Comparison of ENCODE assay signal across 18 cellular contexts in the genomic region with DNA sequence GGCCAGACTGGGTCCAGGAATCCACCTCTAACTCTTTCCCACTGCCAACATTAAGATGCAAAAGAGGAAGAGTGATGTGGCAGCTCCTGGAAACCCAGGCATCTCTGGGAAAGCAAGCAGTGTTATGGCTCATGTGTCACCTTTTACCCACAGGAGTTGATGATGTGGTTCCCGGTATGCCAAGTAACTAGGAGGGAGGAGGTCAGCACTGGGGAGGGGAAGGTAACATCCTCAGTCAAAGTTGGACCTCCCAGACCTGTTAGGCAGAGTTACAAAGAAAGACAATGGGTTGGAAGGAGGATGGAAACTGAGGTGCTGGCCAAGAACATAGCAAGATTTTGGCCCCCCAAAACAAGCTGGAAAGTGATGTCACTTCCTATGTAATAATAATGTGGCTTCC. TPM values are rescaled to one million over a fixed set of nuclear protein-coding genes. Genes with fewer than 3 reads are reported as not detected.
DNase-seq lines count a peak whose midpoint lies in the region; ATAC-seq and TF ChIP-seq lines count a peak whose summit lies in the region.
"Had no signal": no experiment of that assay in that cellular context is flagged by ENCODE, and none has a peak within 500 bp of the region (broad histone marks: within the 10 kb centered on the region; RNA-seq: fewer than 3 reads in every experiment).

No MANE protein-coding gene starts in this region.

- H3K27ac ChIP-seq in PC-3 (ENCODE audit: low read length), result peak overlapping the region; percentile 68
- peak overlapping the region; percentile 5 for H3K27ac ChIP-seq in muscle layer of duodenum (ENCODE audit: low read length)
- H3K27ac ChIP-seq in OCI-LY7 (ENCODE audit: low read depth, low read length, poor library complexity, severe bottlenecking), result no peak overlapping the region
- H3K27ac ChIP-seq: neural progenitor cell had no signal

- BruUV-seq in PC-3 (replicated peaks; lab: Mats Ljungman, UMichigan) (no TSS peak), OCI-LY7 (replicated peaks; lab: Mats Ljungman, UMichigan) (no TSS peak)

- DNase-seq in Caki2 (ENCODE audit: low read depth), result peak; percentile 31
- peak; percentile 69 for DNase-seq in PC-3
- DNase-seq in NCI-H128 (lab: John Stamatoyannopoulos, UW; ENCODE audit: unreplicated experiment), result no peak
- no peak for DNase-seq in OCI-LY7 (ENCODE audit: low spot score)
- DNase-seq in SKM-1 (lab: John Stamatoyannopoulos, UW; ENCODE audit: unreplicated experiment), result no peak
- DNase-seq in posterior vena cava (ENCODE audit: low spot score), result no peak
- DNase-seq: activated CD8-positive, alpha-beta memory T cell treated with anti-CD3 and anti-CD28 coated beads, Interleukin-2, amount 50 U/mL, for 48 hours; Caco-2; Kasumi-1; NCI-H187; NCI-H524 treated with DMSO at 0.1 percent for 48 hours; small intestine; T-helper 1 cell had no signal

- ATAC-seq in PC-3 (peak; percentile 79), esophagus mucosa (peak; percentile 50)
- ATAC-seq: Panc1 had no signal

- H3K4me2 ChIP-seq in PC-3 (ENCODE audit: low read length), result peak overlapping the region; percentile 26
- no peak overlapping the region for H3K4me2 ChIP-seq in OCI-LY7 (ENCODE audit: low read length)
- H3K4me2 ChIP-seq: neural progenitor cell had no signal

- H3K9me3 ChIP-seq in PC-3 (ENCODE audit: low read length) (no peaks in the 10 kb centered on the region), muscle layer of duodenum (ENCODE audit: control insufficient read depth in 1 of 2, low read length in 2 of 2) (no peaks in the 10 kb centered on the region), OCI-LY7 (ENCODE audit: low read length) (no peaks in the 10 kb centered on the region)
- H3K9me3 ChIP-seq: Caco-2 had no signal

- H3K4me3 ChIP-seq in PC-3 (ENCODE audit: low read length) (no peak overlapping the region), muscle layer of duodenum (ENCODE audit: low read depth in 1 of 2, low read length in 2 of 2) (no peak overlapping the region), OCI-LY7 (ENCODE audit: low read depth, low read length, poor library complexity, severe bottlenecking) (no peak overlapping the region)
- H3K4me3 ChIP-seq: neural progenitor cell had no signal

- H3K79me2 ChIP-seq in PC-3 (ENCODE audit: low read length), result no peaks in the 10 kb centered on the region
- H3K79me2 ChIP-seq in OCI-LY7 (ENCODE audit: insufficient read depth, low read depth, low read length), result no peaks in the 10 kb centered on the region

- H3K9me2 ChIP-seq in PC-3 (replicated peaks; ENCODE audit: low read length) (no peaks in the 10 kb centered on the region), OCI-LY7 (ENCODE audit: insufficient read depth, low read length) (no peaks in the 10 kb centered on the region)

- TF ChIP-seq CTCF in PC-3 (conservative IDR thresholded peaks at IDR 0.05; ENCODE audit: low read depth, low read length), result no peak
- TF ChIP-seq CTCF in OCI-LY7 (conservative IDR thresholded peaks at IDR 0.05; ENCODE audit: low read length), result no peak

- H3K36me3 ChIP-seq in PC-3 (ENCODE audit: low read depth, low read length) (peaks cover 4% of the 10 kb centered on the region; the same call in 1 of the 2 replicates), muscle layer of duodenum (ENCODE audit: control insufficient read depth in 1 of 2, insufficient read depth in 2 of 2, low read length in 2 of 2) (peaks cover 13 to 23% of the 10 kb centered on the region in 2 donors), OCI-LY7 (ENCODE audit: insufficient read depth, low read length) (peaks cover 6% of the 10 kb centered on the region; the same call in 1 of the 2 replicates)
- H3K36me3 ChIP-seq: neural progenitor cell had no signal

- POLR2A ChIA-PET in PC-3 (lab: Charles Lee; ENCODE audit: unreplicated experiment), result no interaction called here
- POLR2A ChIA-PET in OCI-LY7 (lab: Charles Lee), result no interaction called here

- intact Hi-C loops in PC-3 (cut with micrococcal nuclease) (no loop called here), OCI-LY7 (cut with micrococcal nuclease; ENCODE audit: unreplicated experiment) (no loop called here), posterior vena cava (cut with DNase I) (no loop called here)

- H3K9ac ChIP-seq in PC-3 (ENCODE audit: low read length), result peak overlapping the region; percentile 7; the same call in 1 of the 2 replicates
- H3K9ac ChIP-seq: neural progenitor cell had no signal

- CTCF ChIA-PET in PC-3 (lab: Charles Lee), result no interaction called here
- CTCF ChIA-PET in OCI-LY7 (lab: Charles Lee; ENCODE audit: unreplicated experiment), result no interaction called here

- in situ Hi-C loops in Caki2 (cut with HindIII; ENCODE audit: low pct_unique_long_range_greater_than_20kb, low sequenced_read_pairs), result no loop called here

- no peaks in the 10 kb centered on the region for H3K27me3 ChIP-seq in PC-3 (ENCODE audit: low read length)
- no peaks in the 10 kb centered on the region for H3K27me3 ChIP-seq in muscle layer of duodenum (ENCODE audit: low read depth, low read length)
- H3K27me3 ChIP-seq: neural progenitor cell had no signal

- H3K4me1 ChIP-seq in PC-3 (ENCODE audit: insufficient read depth, low read length) (peaks cover 26% of the 10 kb centered on the region), muscle layer of duodenum (ENCODE audit: control insufficient read depth in 1 of 2, insufficient read depth in 2 of 2, low read length in 2 of 2) (peaks cover 0 to 6% of the 10 kb centered on the region in 2 donors), OCI-LY7 (ENCODE audit: insufficient read depth, low read length, poor library complexity, severe bottlenecking) (no peaks in the 10 kb centered on the region)
- H3K4me1 ChIP-seq: Caco-2, neural progenitor cell had no signal

- no peaks in the 10 kb centered on the region for H4K20me1 ChIP-seq in PC-3 (ENCODE audit: low read length)
- no peaks in the 10 kb centered on the region for H4K20me1 ChIP-seq in OCI-LY7 (ENCODE audit: insufficient read depth, low read length)

- no peak overlapping the region for H2AFZ ChIP-seq in PC-3 (ENCODE audit: low read length)
- H2AFZ ChIP-seq in OCI-LY7 (ENCODE audit: low read length), result no peak overlapping the region
- H2AFZ ChIP-seq: neural progenitor cell had no signal

- no peaks in the 10 kb centered on the region for H3F3A ChIP-seq in PC-3 (ENCODE audit: low read length, unreplicated experiment)

RNA-seq across cellular contexts. Expression of a gene that starts 17.9 kb away (rescaled TPM):
- 2,280 and 2,521 TPM in 2 replicates for total RNA-seq in Caki2 (2014; rRNA removed; shearing (Covaris generic); ENCODE audit: low replicate concordance)
- total RNA-seq in PC-3 (2014; rRNA removed), result 1,030 and 1,369 TPM in 2 replicates
- total RNA-seq in esophagus mucosa, result 1,742 TPM
- 4,013 and 5,038 TPM in 2 replicates for total RNA-seq in OCI-LY7 (2014; rRNA removed; shearing (Covaris generic))
- total RNA-seq in OCI-LY7 (2022), result 3,139 and 3,331 TPM in 2 replicates
- 1,000 to 10,000 TPM; 1,249 to 1,265 TPM for total RNA-seq in posterior vena cava

RNA-seq across cellular contexts. Expression of a gene that starts 25.5 kb away (rescaled TPM):
- not detected in 2 replicates for total RNA-seq in Caki2 (2014; rRNA removed; shearing (Covaris generic); ENCODE audit: low replicate concordance)
- total RNA-seq in PC-3 (2014; rRNA removed), result not detected in 2 replicates
- not detected for total RNA-seq in esophagus mucosa
- not detected in 2 replicates for total RNA-seq in OCI-LY7 (2014; rRNA removed; shearing (Covaris generic))
- not detected in 2 replicates for total RNA-seq in OCI-LY7 (2022)
- not detected for total RNA-seq in posterior vena cava
- total RNA-seq: Caco-2, epithelial cell of proximal tubule had no signal

RNA-seq across cellular contexts. Expression of a gene that starts 32.5 kb away (rescaled TPM):
- total RNA-seq in Caki2 (2014; rRNA removed; shearing (Covaris generic); ENCODE audit: low replicate concordance), result not detected in 2 replicates
- 0.07 TPM in 1 of 2 replicates, not detected in the other for total RNA-seq in PC-3 (2014; rRNA removed)
- total RNA-seq in esophagus mucosa, result 10.8 TPM
- 0.06 TPM in 1 of 2 replicates, not detected in the other for total RNA-seq in OCI-LY7 (2014; rRNA removed; shearing (Covaris generic))
- 0.15 TPM in 2 replicates for total RNA-seq in OCI-LY7 (2022)
- total RNA-seq in posterior vena cava, result not detected
- total RNA-seq: Caco-2 had no signal

RNA-seq across cellular contexts. Expression of a gene that starts 55.1 kb away (rescaled TPM):
- not detected in 2 replicates for total RNA-seq in Caki2 (2014; rRNA removed; shearing (Covaris generic); ENCODE audit: low replicate concordance)
- total RNA-seq in PC-3 (2014; rRNA removed), result not detected in 2 replicates
- total RNA-seq in esophagus mucosa, result 1.8 TPM
- total RNA-seq in OCI-LY7 (2014; rRNA removed; shearing (Covaris generic)), result not detected in 2 replicates
- total RNA-seq in OCI-LY7 (2022), result not detected in 2 replicates
- 10 to 100 TPM; 17.8 to 22.3 TPM for total RNA-seq in posterior vena cava
- total RNA-seq: Caco-2 had no signal

Comparison
In these comparisons a context has a peak if more than half of its experiments do, and no peak if none do; other contexts are left out.
1. DNase-seq: peak in Caki2 (single experiment) and PC-3 (single experiment); none in NCI-H128 (single experiment), OCI-LY7 (single experiment), SKM-1 (single experiment) and posterior vena cava (single experiment).